Comparison of ENCODE assay signal across 15 cellular contexts in the genomic region with DNA sequence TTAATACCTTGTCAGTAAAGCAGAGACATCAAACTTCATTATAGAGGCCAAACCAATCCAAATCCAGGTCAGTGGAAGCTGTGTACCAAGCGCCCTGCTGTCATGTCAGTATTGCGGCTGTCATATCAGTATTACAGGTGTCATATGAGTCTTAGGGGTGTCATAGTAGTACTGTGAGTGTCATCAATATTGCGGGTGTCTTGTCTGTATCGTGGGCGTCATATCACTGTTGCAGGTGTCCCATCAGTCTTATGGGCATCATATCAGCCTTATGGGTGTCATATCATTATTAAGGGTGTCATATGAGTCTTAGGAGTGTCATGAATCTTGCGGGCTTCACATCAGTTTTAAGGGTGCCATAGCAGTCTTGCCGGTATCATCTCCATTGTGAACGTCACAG. TPM values are rescaled to one million over a fixed set of nuclear protein-coding genes. Genes with fewer than 3 reads are reported as not detected.
DNase-seq lines count a peak whose midpoint lies in the region; ATAC-seq and TF ChIP-seq lines count a peak whose summit lies in the region.
"Had no signal": no experiment of that assay in that cellular context is flagged by ENCODE, and none has a peak within 500 bp of the region (broad histone marks: within the 10 kb centered on the region; RNA-seq: fewer than 3 reads in every experiment).

No MANE protein-coding gene starts in this region.

- H3K14ac ChIP-seq in IMR-90 (replicated peaks; ENCODE audit: low read depth, low read length) (no peak overlapping the region), neuronal stem cell (ENCODE audit: low read length) (no peak overlapping the region)

- H2BK120ac ChIP-seq in IMR-90 (ENCODE audit: low read depth, low read length) (no peak overlapping the region), neuronal stem cell (ENCODE audit: low read depth, low read length) (no peak overlapping the region)

- ATAC-seq in IMR-90 (ENCODE audit: low read depth): no peak

- H3K4me3 ChIP-seq in IMR-90 (ENCODE audit: insufficient read depth, low read depth, low read length) (no peak overlapping the region), A673 (ENCODE audit: low read depth, low read length, poor library complexity, severe bottlenecking) (no peak overlapping the region), neuronal stem cell (ENCODE audit: low read length in 2 of 2) (no peak overlapping the region), testis (no peak overlapping the region)

- no peak overlapping the region for H2BK20ac ChIP-seq in IMR-90 (ENCODE audit: low read depth, low read length)

- peaks cover 2% of the 10 kb centered on the region for H3K36me3 Mint-ChIP-seq in activated naive CD4-positive, alpha-beta T cell treated with anti-CD3 and anti-CD28 coated beads, Interleukin-2, amount 50 U/mL, for 24 hours
- H3K36me3 Mint-ChIP-seq in activated naive CD8-positive, alpha-beta T cell: no peaks in the 10 kb centered on the region
- H3K36me3 Mint-ChIP-seq in osteocyte (ENCODE audit: unreplicated experiment): no peaks in the 10 kb centered on the region

- TF ChIP-seq RAD21 in IMR-90 (IDR thresholded peaks at IDR 0.05; ENCODE audit: low read length): no peak

- H2BK15ac ChIP-seq in IMR-90 (ENCODE audit: low read depth, low read length) (no peak overlapping the region), neuronal stem cell (ENCODE audit: low read length) (no peak overlapping the region)

- H3K4me1 ChIP-seq in IMR-90 (ENCODE audit: control insufficient read depth, insufficient read depth, low read length) (peaks cover under 1% of the 10 kb centered on the region; the same call in 1 of the 2 replicates), A673 (ENCODE audit: insufficient read depth, low read length, poor library complexity, severe bottlenecking) (peaks cover 10% of the 10 kb centered on the region), neuronal stem cell (ENCODE audit: control insufficient read depth in 2 of 2, insufficient read depth in 1 of 2, low read depth in 1 of 2, low read length in 2 of 2) (no peaks in the 10 kb centered on the region), testis (no peaks in the 10 kb centered on the region)
- H3K4me1 ChIP-seq: foreskin keratinocyte, HAP-1 had no signal

- no peak overlapping the region for H3K18ac ChIP-seq in IMR-90 (ENCODE audit: low read depth, low read length)
- H3K18ac ChIP-seq in neuronal stem cell (ENCODE audit: low read length): no peak overlapping the region

- H2AK5ac ChIP-seq in IMR-90 (ENCODE audit: low read depth, low read length) (no peak overlapping the region), neuronal stem cell (ENCODE audit: low read depth, low read length) (no peak overlapping the region)

- H3K36me3 ChIP-seq in IMR-90 (ENCODE audit: control insufficient read depth, insufficient read depth, low read length) (no peaks in the 10 kb centered on the region), A673 (ENCODE audit: insufficient read depth, low read length, poor library complexity, severe bottlenecking) (no peaks in the 10 kb centered on the region), neuronal stem cell (replicated peaks in 1 of 2; ENCODE audit: control insufficient read depth in 2 of 2, insufficient read depth in 2 of 2, low read length in 2 of 2) (no peaks in the 10 kb centered on the region), testis (ENCODE audit: low read depth, missing control alignments) (no peaks in the 10 kb centered on the region)
- H3K36me3 ChIP-seq: HAP-1, uterus had no signal

- in situ Hi-C loops in IMR-90 (cut with MboI; ENCODE audit: low sequenced_read_pairs): no loop called here

- H4K20me1 ChIP-seq in IMR-90 (ENCODE audit: insufficient read depth, low read length): no peaks in the 10 kb centered on the region

- TF ChIP-seq POLR2A in IMR-90 (IDR thresholded peaks at IDR 0.05; ENCODE audit: low read depth, low read length) (no peak), testis (IDR thresholded peaks at IDR 0.05) (no peak)

- H3K4me2 ChIP-seq in IMR-90 (ENCODE audit: low read depth, low read length) (no peak overlapping the region), neuronal stem cell (ENCODE audit: insufficient read depth, low read length, poor library complexity, severe bottlenecking) (no peak overlapping the region)

- H3K9me1 ChIP-seq in IMR-90 (ENCODE audit: insufficient read depth, low read length): peaks cover 1% of the 10 kb centered on the region; the same call in 1 of the 2 replicates

- no peaks in the 10 kb centered on the region for H3K9me3 ChIP-seq in IMR-90 (ENCODE audit: control insufficient read depth, insufficient read depth, low read length)
- H3K9me3 ChIP-seq in A673 (ENCODE audit: low read depth, low read length, poor library complexity, severe bottlenecking): no peaks in the 10 kb centered on the region
- H3K9me3 ChIP-seq in neuronal stem cell (replicated peaks in 1 of 2; ENCODE audit: control insufficient read depth in 2 of 2, insufficient read depth in 1 of 2, low read depth in 1 of 2, low read length in 2 of 2): no peaks in the 10 kb centered on the region
- H3K9me3 ChIP-seq in testis: no peaks in the 10 kb centered on the region
- H3K9me3 ChIP-seq: HAP-1, uterus had no signal

- POLR2A ChIA-PET in IMR-90 (lab: Charles Lee; ENCODE audit: unreplicated experiment) (no interaction called here), A673 (lab: Charles Lee; ENCODE audit: low non-redundant PET) (no interaction called here)

- WGBS in IMR-90 (ENCODE audit: extremely low coverage in 2 of 2, insufficient read length in 1 of 2), 2 experiments: no CpG with 5 or more reads among the region's 8 CpGs
- WGBS in neuronal stem cell (ENCODE audit: extremely low coverage in 2 of 2, insufficient read length in 2 of 2, insufficient replicate concordance in 1 of 2), 2 donors: no CpG with 5 or more reads among the region's 8 CpGs
- 88% methylated on average over 8 of the region's 8 CpGs for WGBS in testis, 2 donors

- H3K27me3 Mint-ChIP-seq in activated naive CD4-positive, alpha-beta T cell treated with anti-CD3 and anti-CD28 coated beads, Interleukin-2, amount 50 U/mL, for 24 hours: peaks cover 1% of the 10 kb centered on the region
- H3K27me3 Mint-ChIP-seq in activated naive CD8-positive, alpha-beta T cell: peaks cover 2% of the 10 kb centered on the region
- H3K27me3 Mint-ChIP-seq in osteocyte (ENCODE audit: unreplicated experiment): peaks cover 33% of the 10 kb centered on the region

- DNase-seq in activated naive CD4-positive, alpha-beta T cell (lab: John Stamatoyannopoulos, UW): no peak
- DNase-seq in IMR-90: no peak
- DNase-seq in osteocyte (ENCODE audit: extremely low spot score, unreplicated experiment): peak; percentile 17
- no peak for DNase-seq in A673 (ENCODE audit: low spot score)
- DNase-seq in neuronal stem cell (ENCODE audit: low spot score): no peak
- DNase-seq in testis: no peak
- DNase-seq: activated CD4-positive, CD25-positive, alpha-beta regulatory T cell treated with anti-CD3 and anti-CD28 coated beads, Interleukin-2, amount 50 U/mL, for 72 hours; foreskin keratinocyte; SW 1271; uterus had no signal

- no peak overlapping the region for H2AK9ac ChIP-seq in IMR-90 (replicated peaks; ENCODE audit: low read depth, low read length, poor library complexity)

- H3K9ac ChIP-seq in IMR-90 (ENCODE audit: low read depth, low read length): no peak overlapping the region
- H3K9ac ChIP-seq in neuronal stem cell (ENCODE audit: low read depth, low read length, poor library complexity): no peak overlapping the region

- H4K8ac ChIP-seq in IMR-90 (ENCODE audit: low read depth in 2 of 2, low read length in 2 of 2): no peak overlapping the region
- H4K8ac ChIP-seq in neuronal stem cell (ENCODE audit: low read depth, low read length): no peak overlapping the region

- CTCF ChIA-PET in IMR-90 (lab: Yijun Ruan, JAX) (no interaction called here), A673 (lab: Charles Lee) (no interaction called here)

- dilution Hi-C loops in IMR-90 (cut with HindIII; ENCODE audit: low sequenced_read_pairs, unreplicated experiment): no loop called here

- intact Hi-C loops in IMR-90 (cut with micrococcal nuclease) (no loop called here), A673 (cut with micrococcal nuclease; ENCODE audit: unreplicated experiment) (no loop called here), testis (cut with DNase I; ENCODE audit: low total_unique reads) (no loop called here)

- H3K4me3 Mint-ChIP-seq in activated naive CD4-positive, alpha-beta T cell treated with anti-CD3 and anti-CD28 coated beads, Interleukin-2, amount 50 U/mL, for 24 hours: peak overlapping the region; percentile 98
- H3K4me3 Mint-ChIP-seq in activated naive CD8-positive, alpha-beta T cell: peak overlapping the region; percentile 89
- H3K4me3 Mint-ChIP-seq in osteocyte (ENCODE audit: unreplicated experiment): no peak overlapping the region

- H3K27ac ChIP-seq in IMR-90 (ENCODE audit: insufficient read depth, low read length) (no peak overlapping the region), A673 (ENCODE audit: low read depth, low read length, poor library complexity, severe bottlenecking) (no peak overlapping the region), neuronal stem cell (replicated peaks; ENCODE audit: low read length) (no peak overlapping the region), testis (no peak overlapping the region)
- H3K27ac ChIP-seq: foreskin keratinocyte had no signal

- H3K4me1 Mint-ChIP-seq in activated naive CD4-positive, alpha-beta T cell treated with anti-CD3 and anti-CD28 coated beads, Interleukin-2, amount 50 U/mL, for 24 hours: peaks cover 11% of the 10 kb centered on the region
- peaks cover 10% of the 10 kb centered on the region for H3K4me1 Mint-ChIP-seq in activated naive CD8-positive, alpha-beta T cell (ENCODE audit: low read depth)
- H3K4me1 Mint-ChIP-seq in osteocyte (ENCODE audit: unreplicated experiment): peaks cover 5% of the 10 kb centered on the region

- H3K4ac ChIP-seq in IMR-90 (ENCODE audit: low read depth, low read length) (no peak overlapping the region), neuronal stem cell (ENCODE audit: low read length) (no peak overlapping the region)

- H4K91ac ChIP-seq in IMR-90 (ENCODE audit: insufficient read depth, low read depth, low read length) (no peak overlapping the region), neuronal stem cell (ENCODE audit: low read depth, low read length, poor library complexity) (no peak overlapping the region)

- no peaks in the 10 kb centered on the region for H3K79me1 ChIP-seq in IMR-90 (ENCODE audit: low read depth in 1 of 2, low read length in 2 of 2)
- no peaks in the 10 kb centered on the region for H3K79me1 ChIP-seq in neuronal stem cell (ENCODE audit: low read depth, low read length)

- H3K27ac Mint-ChIP-seq in activated naive CD4-positive, alpha-beta T cell treated with anti-CD3 and anti-CD28 coated beads, Interleukin-2, amount 50 U/mL, for 24 hours: no peak overlapping the region
- H3K27ac Mint-ChIP-seq in activated naive CD8-positive, alpha-beta T cell: peak overlapping the region; percentile 34
- no peak overlapping the region for H3K27ac Mint-ChIP-seq in osteocyte (ENCODE audit: unreplicated experiment)

- no peaks in the 10 kb centered on the region for H3K9me3 Mint-ChIP-seq in activated naive CD4-positive, alpha-beta T cell treated with anti-CD3 and anti-CD28 coated beads, Interleukin-2, amount 50 U/mL, for 24 hours
- H3K9me3 Mint-ChIP-seq in activated naive CD8-positive, alpha-beta T cell (ENCODE audit: low read depth): no peaks in the 10 kb centered on the region
- no peaks in the 10 kb centered on the region for H3K9me3 Mint-ChIP-seq in osteocyte (ENCODE audit: unreplicated experiment)

- H3K27me3 ChIP-seq in IMR-90 (ENCODE audit: control insufficient read depth, insufficient read depth, low read length) (peaks cover 1% of the 10 kb centered on the region; the same call in 1 of the 2 replicates), A673 (replicated peaks; ENCODE audit: insufficient read depth, low read depth, low read length, poor library complexity) (no peaks in the 10 kb centered on the region), neuronal stem cell (ENCODE audit: control insufficient read depth in 3 of 3, insufficient read depth in 3 of 3, low read depth in 1 of 3, low read length in 3 of 3) (peaks cover 0 to 2% (median 0%) of the 10 kb centered on the region in 3 experiments), testis (no peaks in the 10 kb centered on the region)
- H3K27me3 ChIP-seq: uterus had no signal

- BruUV-seq in IMR-90 (replicated peaks; lab: Mats Ljungman, UMichigan) (no TSS peak), A673 (replicated peaks; lab: Mats Ljungman, UMichigan) (no TSS peak)

- H3K56ac ChIP-seq in IMR-90 (ENCODE audit: extremely low read depth, insufficient read depth, low read length): no peak overlapping the region

- TF ChIP-seq CTCF in IMR-90 (conservative IDR thresholded peaks at IDR 0.05; ENCODE audit: low read depth, low read length) (no peak), osteocyte (IDR thresholded peaks at IDR 0.05) (no peak), A673 (conservative IDR thresholded peaks at IDR 0.05; ENCODE audit: low read depth, low read length) (no peak), testis (IDR thresholded peaks at IDR 0.05) (no peak)

- no peak overlapping the region for H2BK12ac ChIP-seq in neuronal stem cell (ENCODE audit: low read length)

- H2AFZ ChIP-seq in IMR-90 (replicated peaks; ENCODE audit: low read length, poor library complexity) (peak overlapping the region; percentile 70), neuronal stem cell (ENCODE audit: low read length) (no peak overlapping the region)

- H2BK5ac ChIP-seq in IMR-90 (ENCODE audit: low read depth, low read length, poor library complexity, severe bottlenecking): no peak overlapping the region
- no peak overlapping the region for H2BK5ac ChIP-seq in neuronal stem cell (ENCODE audit: low read length)

- H3K23ac ChIP-seq in IMR-90 (ENCODE audit: low read depth, low read length): no peak overlapping the region
- no peak overlapping the region for H3K23ac ChIP-seq in neuronal stem cell (ENCODE audit: low read depth, low read length, poor library complexity)

- no peak overlapping the region for H4K5ac ChIP-seq in IMR-90 (ENCODE audit: low read depth, low read length)

RNA-seq across cellular contexts. Expression of a gene that starts 6.0 kb away (rescaled TPM):
- total RNA-seq in IMR-90 (2012; rRNA removed) (not detected in 2 replicates), osteocyte (not detected in 2 replicates), A673 (2021) (not detected in 2 replicates), testis (10 to 100 TPM in 1 of 2 donors, 1 to 10 TPM in 1; 1.8 to 10.2 TPM)
- polyA plus RNA-seq in IMR-90 (2012; rRNA removed) (not detected in 2 replicates), testis (ENCODE audit: insufficient read depth, low read depth, low replicate concordance) (4.2 TPM)
- polyA plus RNA-seq in IMR-90 (2012; cell fraction: cytosol; rRNA removed): not detected in 2 replicates
- polyA plus RNA-seq in IMR-90 (2012; cell fraction: nucleus; rRNA removed; ENCODE audit: low replicate concordance): 0.03 TPM in 1 of 2 replicates, not detected in the other
- polyA plus RNA-seq in neuronal stem cell (2013, experiment 1 of 2): not detected
- polyA plus RNA-seq in neuronal stem cell (2013, experiment 2 of 2): 0.01 TPM
- total RNA-seq: foreskin keratinocyte, lung microvascular endothelial cell had no signal
- polyA plus RNA-seq: BJ, foreskin keratinocyte had no signal
